ENCODE assay signal across 1 cellular context in the genomic region with DNA sequence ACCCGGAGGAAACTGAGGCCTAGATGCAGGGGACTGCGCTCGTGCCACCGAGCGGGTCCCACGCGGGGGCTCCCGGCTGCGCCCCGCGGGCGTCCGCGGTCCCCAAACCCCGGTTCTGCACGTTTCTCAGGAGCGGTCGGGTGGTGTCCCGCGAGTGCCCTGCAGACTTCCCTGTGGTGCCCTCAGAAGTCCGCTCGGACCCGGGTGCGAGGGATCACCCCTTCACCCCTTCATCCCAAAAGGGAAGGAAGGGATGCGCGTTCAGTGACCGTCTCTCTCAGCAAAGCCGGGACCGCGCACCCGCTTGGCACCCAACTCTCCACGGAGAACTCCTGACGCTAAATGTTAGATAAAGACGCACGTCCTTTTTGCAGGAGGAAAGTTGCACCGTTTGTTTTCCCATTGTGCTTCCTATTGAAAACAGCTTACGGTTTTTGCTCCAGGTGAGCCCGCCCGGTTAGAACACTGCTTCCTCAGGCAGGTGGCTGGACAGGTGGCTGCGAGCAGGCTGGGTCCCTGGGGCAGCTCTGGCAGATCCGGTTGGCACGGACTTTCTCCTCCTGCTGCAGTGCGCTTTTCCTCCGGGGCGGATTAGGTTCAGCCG.
TF ChIP-seq lines count a peak whose summit lies in the region.

No MANE protein-coding gene starts in this region.

TF ChIP-seq in GM12878, 131 proteins besides CTCF, POLR2A, EP300 and RAD21:
- TF ChIP-seq, protein P1, sequence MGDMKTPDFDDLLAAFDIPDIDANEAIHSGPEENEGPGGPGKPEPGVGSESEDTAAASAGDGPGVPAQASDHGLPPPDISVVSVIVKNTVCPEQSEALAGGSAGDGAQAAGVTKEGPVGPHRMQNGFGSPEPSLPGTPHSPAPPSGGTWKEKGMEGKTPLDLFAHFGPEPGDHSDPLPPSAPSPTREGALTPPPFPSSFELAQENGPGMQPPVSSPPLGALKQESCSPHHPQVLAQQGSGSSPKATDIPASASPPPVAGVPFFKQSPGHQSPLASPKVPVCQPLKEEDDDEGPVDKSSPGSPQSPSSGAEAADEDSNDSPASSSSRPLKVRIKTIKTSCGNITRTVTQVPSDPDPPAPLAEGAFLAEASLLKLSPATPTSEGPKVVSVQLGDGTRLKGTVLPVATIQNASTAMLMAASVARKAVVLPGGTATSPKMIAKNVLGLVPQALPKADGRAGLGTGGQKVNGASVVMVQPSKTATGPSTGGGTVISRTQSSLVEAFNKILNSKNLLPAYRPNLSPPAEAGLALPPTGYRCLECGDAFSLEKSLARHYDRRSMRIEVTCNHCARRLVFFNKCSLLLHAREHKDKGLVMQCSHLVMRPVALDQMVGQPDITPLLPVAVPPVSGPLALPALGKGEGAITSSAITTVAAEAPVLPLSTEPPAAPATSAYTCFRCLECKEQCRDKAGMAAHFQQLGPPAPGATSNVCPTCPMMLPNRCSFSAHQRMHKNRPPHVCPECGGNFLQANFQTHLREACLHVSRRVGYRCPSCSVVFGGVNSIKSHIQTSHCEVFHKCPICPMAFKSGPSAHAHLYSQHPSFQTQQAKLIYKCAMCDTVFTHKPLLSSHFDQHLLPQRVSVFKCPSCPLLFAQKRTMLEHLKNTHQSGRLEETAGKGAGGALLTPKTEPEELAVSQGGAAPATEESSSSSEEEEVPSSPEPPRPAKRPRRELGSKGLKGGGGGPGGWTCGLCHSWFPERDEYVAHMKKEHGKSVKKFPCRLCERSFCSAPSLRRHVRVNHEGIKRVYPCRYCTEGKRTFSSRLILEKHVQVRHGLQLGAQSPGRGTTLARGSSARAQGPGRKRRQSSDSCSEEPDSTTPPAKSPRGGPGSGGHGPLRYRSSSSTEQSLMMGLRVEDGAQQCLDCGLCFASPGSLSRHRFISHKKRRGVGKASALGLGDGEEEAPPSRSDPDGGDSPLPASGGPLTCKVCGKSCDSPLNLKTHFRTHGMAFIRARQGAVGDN (IDR thresholded peaks at IDR 0.05) = no peak
- TF ChIP-seq SPI1 (IDR thresholded peaks at IDR 0.05; ENCODE audit: borderline replicate concordance, insufficient read depth, low read depth, low read length) (no peak), IKZF1 (conservative IDR thresholded peaks at IDR 0.05) (peak; percentile 40; the same call in 1 of the 2 replicates), EGR1 (IDR thresholded peaks at IDR 0.05; ENCODE audit: borderline replicate concordance in 1 of 2, low read depth in 2 of 2, low read length in 2 of 2) (no peak), BHLHE40 (IDR thresholded peaks at IDR 0.05; ENCODE audit: borderline replicate concordance in 1 of 2, low read depth in 2 of 2, low read length in 1 of 2) (peak in 1 of 2 experiments; percentile 56; a peak in 2 of 4 replicates), USF2 (IDR thresholded peaks at IDR 0.05; ENCODE audit: borderline replicate concordance, low read depth, low read length) (no peak), RUNX3 (IDR thresholded peaks at IDR 0.05; ENCODE audit: low read length) (peak; percentile 17; the same call in 1 of the 2 replicates), BMI1 (IDR thresholded peaks at IDR 0.05; ENCODE audit: borderline replicate concordance) (no peak)
TF ChIP-seq in GM12878: peak in this region for 3.
